Comparison of ENCODE assay signal across 1 cellular context in the genomic region with DNA sequence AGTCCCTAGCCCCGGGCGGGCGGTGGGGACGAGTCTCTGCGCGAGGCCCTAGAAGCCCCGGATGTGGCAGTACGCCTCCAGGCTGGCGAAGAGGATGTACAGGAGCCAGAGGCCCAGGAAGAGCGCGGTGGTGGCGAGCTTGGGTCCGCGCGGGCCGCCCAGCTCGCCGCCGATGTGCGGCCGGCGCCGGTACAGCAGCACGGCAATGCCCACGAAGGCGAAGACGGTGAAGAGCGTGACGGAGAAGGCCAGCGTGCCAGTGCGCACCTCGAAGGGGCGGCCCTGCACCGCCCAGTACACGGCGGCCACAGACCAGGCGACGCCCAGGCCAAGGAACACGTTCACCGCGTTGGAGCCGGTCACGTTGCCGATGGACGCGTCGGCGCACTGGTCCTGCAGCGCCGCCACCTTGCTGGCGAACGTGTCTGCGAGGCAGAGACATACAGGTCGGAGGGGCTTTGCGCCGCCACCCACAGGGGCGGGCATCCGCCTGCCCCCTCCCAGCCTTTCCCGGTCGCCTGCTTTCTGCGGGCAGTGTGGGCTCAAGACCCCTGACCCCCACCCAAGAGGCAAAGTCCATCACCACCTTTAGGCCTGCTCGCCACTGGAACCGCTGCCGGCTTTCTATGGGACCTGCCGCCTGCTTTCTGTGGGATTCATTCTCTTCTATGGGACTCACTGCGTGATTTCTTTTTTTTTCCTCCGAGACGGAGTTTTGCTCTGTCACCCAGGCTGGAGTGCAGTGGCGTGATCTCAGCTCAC.
TF ChIP-seq lines count a peak whose summit lies in the region.

No MANE protein-coding gene starts in this region.

TF ChIP-seq in SK-N-SH, 30 proteins besides CTCF, POLR2A, EP300 and RAD21 (continued from another document):
- TF ChIP-seq FOXM1 (IDR thresholded peaks at IDR 0.05; ENCODE audit: low read depth) = no peak
- no peak for TF ChIP-seq JUND (IDR thresholded peaks at IDR 0.05)
- no peak for TF ChIP-seq ELF1 (IDR thresholded peaks at IDR 0.05)
- no peak for TF ChIP-seq MAX (IDR thresholded peaks at IDR 0.05; ENCODE audit: low read depth)
- TF ChIP-seq EZH2phosphoT487 (IDR thresholded peaks at IDR 0.05; ENCODE audit: borderline replicate concordance, low read depth) = no peak
- TF ChIP-seq, protein P1, sequence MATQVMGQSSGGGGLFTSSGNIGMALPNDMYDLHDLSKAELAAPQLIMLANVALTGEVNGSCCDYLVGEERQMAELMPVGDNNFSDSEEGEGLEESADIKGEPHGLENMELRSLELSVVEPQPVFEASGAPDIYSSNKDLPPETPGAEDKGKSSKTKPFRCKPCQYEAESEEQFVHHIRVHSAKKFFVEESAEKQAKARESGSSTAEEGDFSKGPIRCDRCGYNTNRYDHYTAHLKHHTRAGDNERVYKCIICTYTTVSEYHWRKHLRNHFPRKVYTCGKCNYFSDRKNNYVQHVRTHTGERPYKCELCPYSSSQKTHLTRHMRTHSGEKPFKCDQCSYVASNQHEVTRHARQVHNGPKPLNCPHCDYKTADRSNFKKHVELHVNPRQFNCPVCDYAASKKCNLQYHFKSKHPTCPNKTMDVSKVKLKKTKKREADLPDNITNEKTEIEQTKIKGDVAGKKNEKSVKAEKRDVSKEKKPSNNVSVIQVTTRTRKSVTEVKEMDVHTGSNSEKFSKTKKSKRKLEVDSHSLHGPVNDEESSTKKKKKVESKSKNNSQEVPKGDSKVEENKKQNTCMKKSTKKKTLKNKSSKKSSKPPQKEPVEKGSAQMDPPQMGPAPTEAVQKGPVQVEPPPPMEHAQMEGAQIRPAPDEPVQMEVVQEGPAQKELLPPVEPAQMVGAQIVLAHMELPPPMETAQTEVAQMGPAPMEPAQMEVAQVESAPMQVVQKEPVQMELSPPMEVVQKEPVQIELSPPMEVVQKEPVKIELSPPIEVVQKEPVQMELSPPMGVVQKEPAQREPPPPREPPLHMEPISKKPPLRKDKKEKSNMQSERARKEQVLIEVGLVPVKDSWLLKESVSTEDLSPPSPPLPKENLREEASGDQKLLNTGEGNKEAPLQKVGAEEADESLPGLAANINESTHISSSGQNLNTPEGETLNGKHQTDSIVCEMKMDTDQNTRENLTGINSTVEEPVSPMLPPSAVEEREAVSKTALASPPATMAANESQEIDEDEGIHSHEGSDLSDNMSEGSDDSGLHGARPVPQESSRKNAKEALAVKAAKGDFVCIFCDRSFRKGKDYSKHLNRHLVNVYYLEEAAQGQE (IDR thresholded peaks at IDR 0.05; ENCODE audit: low read depth, low read length) = no peak
- TF ChIP-seq FOXJ3 (CRISPR knock-in tag; IDR thresholded peaks at IDR 0.05) = no peak
- TF ChIP-seq, protein P2, sequence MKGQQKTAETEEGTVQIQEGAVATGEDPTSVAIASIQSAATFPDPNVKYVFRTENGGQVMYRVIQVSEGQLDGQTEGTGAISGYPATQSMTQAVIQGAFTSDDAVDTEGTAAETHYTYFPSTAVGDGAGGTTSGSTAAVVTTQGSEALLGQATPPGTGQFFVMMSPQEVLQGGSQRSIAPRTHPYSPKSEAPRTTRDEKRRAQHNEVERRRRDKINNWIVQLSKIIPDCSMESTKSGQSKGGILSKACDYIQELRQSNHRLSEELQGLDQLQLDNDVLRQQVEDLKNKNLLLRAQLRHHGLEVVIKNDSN (IDR thresholded peaks at IDR 0.05; ENCODE audit: borderline replicate concordance, low read depth) = no peak
- no peak for TF ChIP-seq TAF1 (IDR thresholded peaks at IDR 0.05; ENCODE audit: borderline replicate concordance, low read depth, low read length)
- TF ChIP-seq CHD2 (IDR thresholded peaks at IDR 0.05; ENCODE audit: low read length, partially characterized antibody) = no peak
- no peak for TF ChIP-seq RCOR1 (IDR thresholded peaks at IDR 0.05; ENCODE audit: low read length)
- no peak for TF ChIP-seq TEAD4 (IDR thresholded peaks at IDR 0.05; ENCODE audit: borderline replicate concordance, insufficient read depth)
